Comparison of ENCODE assay signal across 22 cellular contexts in genomic region chr15:34600920-34601319, GRCh38.
"Had no signal": no experiment of that assay in that cellular context is flagged by ENCODE, and none has a peak within 500 bp of the region (broad histone marks: within the 10 kb centered on the region; RNA-seq: fewer than 3 reads in every experiment).

No MANE protein-coding gene starts in this region.

- H3K4me3 ChIP-seq: left ventricle myocardium inferior, lung, ovary, right atrium auricular region, skin epidermis, stomach, testis, thyroid gland, transverse colon, upper lobe of left lung, vagina had no signal

- H3K9me3 ChIP-seq: left ventricle myocardium inferior, ovary, right atrium auricular region, testis, thyroid gland, transverse colon, upper lobe of left lung, vagina had no signal

- ATAC-seq: natural killer cell; sciatic nerve; stimulated activated naive B cell treated with anti-CD40 and anti-IgM and Interleukin-4, amounts not matched to agents 10 μg/mL and 1 μg/mL and 100 μg/mL, for 72 hours; stimulated activated naive CD8-positive, alpha-beta T cell treated with anti-CD3 and anti-CD28 coated beads, Interleukin-15, Interleukin-2, amounts not matched to agents 100 U/mL and 50 U/mL, for 24 hours had no signal

- DNase-seq: islet precursor cell; left ventricle myocardium inferior; mesendoderm; naive B cell; natural killer cell; ovary; stimulated activated CD4-positive, alpha-beta T cell treated with anti-CD3 and anti-CD28 coated beads, Interleukin-12 subunit alpha, Interleukin-12 subunit beta, amount 100 ng/mL, for 4 hours; stimulated activated CD4-positive, alpha-beta T cell treated with anti-CD3 and anti-CD28 coated beads, Interleukin-15, amount 100 ng/mL, for 24 hours; stimulated activated CD4-positive, alpha-beta T cell treated with anti-CD3 and anti-CD28 coated beads, Interleukin-2, amount 100 ng/mL, for 24 hours; stimulated activated CD4-positive, alpha-beta T cell treated with anti-CD3 and anti-CD28 coated beads, Interleukin-4, amount 100 ng/mL, for 1 hour; stimulated activated naive B cell treated with anti-CD40 and anti-IgM and Interleukin-4, amounts not matched to agents 10 μg/mL and 1 μg/mL and 100 μg/mL, for 72 hours; stimulated activated naive CD8-positive, alpha-beta T cell treated with anti-CD3 and anti-CD28 coated beads, Interleukin-15, Interleukin-2, amounts not matched to agents 100 U/mL and 50 U/mL, for 24 hours; stomach; testis; thyroid gland; transverse colon; upper lobe of left lung had no signal

- H3K27ac ChIP-seq: left ventricle myocardium inferior, ovary, right atrium auricular region, skin epidermis, stomach, testis, thyroid gland, transverse colon, upper lobe of left lung, vagina had no signal

- H3K4me1 ChIP-seq: left ventricle myocardium inferior, right atrium auricular region, stomach, testis, thyroid gland, transverse colon, upper lobe of left lung, vagina had no signal
